In the genomic region with DNA sequence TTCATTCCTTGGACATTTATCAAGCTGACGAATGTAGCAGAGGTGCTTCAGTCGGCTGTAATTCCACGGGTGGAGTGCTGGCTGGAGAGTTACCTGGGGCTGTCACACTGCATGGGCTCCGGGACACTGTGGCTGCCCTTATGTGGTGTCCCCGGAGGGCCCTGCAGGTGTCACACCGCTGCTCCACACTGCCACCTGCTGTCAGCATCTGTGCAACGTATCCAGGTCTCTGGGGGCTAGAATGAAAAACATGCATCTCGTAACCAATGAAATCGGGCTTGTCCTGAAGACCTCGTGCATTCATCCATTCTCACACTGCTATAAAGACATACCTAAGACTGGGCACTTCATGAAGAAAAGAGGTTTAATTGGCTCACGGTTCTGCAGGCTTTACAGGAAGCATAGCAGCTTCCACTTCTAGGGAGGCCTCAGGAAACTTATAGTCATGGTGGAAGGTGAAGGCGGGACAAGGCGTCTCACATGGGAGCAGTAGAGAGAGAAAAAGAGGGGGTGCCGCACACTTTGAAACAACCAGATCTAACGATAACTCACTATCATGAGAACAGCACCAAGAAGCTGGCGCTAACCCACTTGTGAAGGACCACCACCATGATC, we compare ENCODE assay signal across 8 cellular contexts. TPM values are rescaled to one million over a fixed set of nuclear protein-coding genes. Genes with fewer than 3 reads are reported as not detected.
A peak's percentile ranks its signal among the peaks of the same experiment; 100 is the strongest.
DNase-seq lines count a peak whose midpoint lies in the region; ATAC-seq and TF ChIP-seq lines count a peak whose summit lies in the region.

No MANE protein-coding gene starts in this region.

- intact Hi-C loops in left lung (cut with DNase I): no loop called here

- H3K36me3 ChIP-seq in left lung: no peaks in the 10 kb centered on the region

- no peaks in the 10 kb centered on the region for H3K9me3 ChIP-seq in left lung

- DNase-seq in NCI-H2196 (lab: John Stamatoyannopoulos, UW; ENCODE audit: unreplicated experiment): peak; percentile 72
- no peak for DNase-seq in NCI-H2196 treated with DMSO at 0.1 percent for 48 hours (lab: John Stamatoyannopoulos, UW; ENCODE audit: unreplicated experiment)
- DNase-seq in NCI-H1092 (lab: John Stamatoyannopoulos, UW): peak; percentile 57
- peak; percentile 74 for DNase-seq in central memory CD4-positive, alpha-beta T cell
- DNase-seq in left lung: peak; percentile 76 to 95
- peak; percentile 71 to 79 (median 78) for DNase-seq in stimulated activated CD4-positive, alpha-beta T cell treated with anti-CD3 and anti-CD28 coated beads, TNF-alpha, amount 100 ng/mL, for 4 hours (ENCODE audit: low read depth in 3 of 3)

- peak; percentile 70 to 86 for TF ChIP-seq CTCF in left lung (IDR thresholded peaks at IDR 0.05)

- H3K4me1 ChIP-seq in left lung: peaks cover 4 to 9% of the 10 kb centered on the region in 2 donors

- no peak overlapping the region for H3K27ac ChIP-seq in left lung

- peaks cover 0 to 43% of the 10 kb centered on the region in 2 donors for H3K27me3 ChIP-seq in left lung

- ATAC-seq in activated CD4-positive, CD25-positive, alpha-beta regulatory T cell treated with anti-CD3 and anti-CD28 coated beads, Interleukin-2, amount 50 U/mL, for 24 hours: peak; percentile 55 to 57
- ATAC-seq in left lung (peak; percentile 97), HG03139 (IDR thresholded peaks at IDR 0.05; ENCODE audit: unreplicated experiment) (no peak)

- H3K4me3 ChIP-seq in left lung: no peak overlapping the region

RNA-seq across cellular contexts. Expression of a gene that starts 46.7 kb away (rescaled TPM):
- 10 to 100 TPM in 1 of 2 donors, 1 to 10 TPM in 1; 4.0 to 13.8 TPM for total RNA-seq in left lung

RNA-seq across cellular contexts. Expression of a gene that starts 54.6 kb away (rescaled TPM):
- 10 to 100 TPM; 32.7 to 50.4 TPM for total RNA-seq in left lung
